In the genomic region with DNA sequence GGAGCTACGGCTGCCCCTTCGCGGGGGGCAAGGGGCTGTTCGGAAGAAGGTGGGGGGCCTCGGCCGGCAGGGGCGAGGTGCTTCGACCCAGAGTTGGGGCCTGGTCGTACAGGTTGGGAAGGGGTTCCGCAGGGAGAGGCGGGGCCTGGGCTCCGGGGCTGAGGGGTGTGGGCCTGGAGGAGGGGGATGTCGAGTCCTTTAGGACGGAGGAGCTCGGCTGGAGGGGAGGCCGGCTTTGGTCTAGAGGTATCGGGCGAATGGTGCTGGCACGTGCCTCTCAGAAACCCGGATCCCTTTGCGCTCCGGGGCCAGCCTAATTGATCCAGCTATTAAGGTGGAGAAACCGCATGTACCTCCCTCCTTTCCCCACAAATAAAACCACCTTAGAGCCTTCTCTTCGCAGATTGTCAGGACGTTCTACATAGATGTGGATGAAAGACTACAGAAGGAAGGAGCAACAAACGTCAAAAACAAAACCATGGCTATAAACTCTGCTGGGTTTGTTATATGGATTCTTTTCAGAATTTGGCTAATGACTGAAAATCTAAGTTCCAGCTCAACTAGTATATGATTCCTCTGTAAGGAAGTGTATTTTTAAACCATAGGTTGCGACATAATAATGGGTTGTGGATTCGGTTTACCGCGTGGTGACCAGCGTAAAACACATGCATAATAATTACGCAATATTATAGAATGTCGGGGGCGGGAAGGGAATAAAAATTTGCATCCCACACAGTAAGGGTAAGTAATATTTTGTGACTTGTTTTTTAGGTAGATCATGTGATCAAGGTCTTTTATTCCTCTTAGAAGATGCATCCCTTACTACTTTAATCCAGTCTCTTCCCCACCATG, we compare ENCODE assay signal across 8 cellular contexts. TPM values are rescaled to one million over a fixed set of nuclear protein-coding genes. Genes with fewer than 3 reads are reported as not detected.
DNase-seq lines count a peak whose midpoint lies in the region; ATAC-seq and TF ChIP-seq lines count a peak whose summit lies in the region.

No MANE protein-coding gene starts in this region.

- peak overlapping the region; percentile 89 for H3K56ac ChIP-seq in mesendoderm (ENCODE audit: low read length)

- H3K4me3 Mint-ChIP-seq in effector memory CD8-positive, alpha-beta T cell = peak overlapping the region; percentile 85

- no peak for TF ChIP-seq EP300 in upper lobe of left lung (IDR thresholded peaks at IDR 0.05)

- H2BK5ac ChIP-seq in mesendoderm (ENCODE audit: low read length) = no peak overlapping the region

- peak overlapping the region; percentile 58 to 66 for H3K27ac Mint-ChIP-seq in effector memory CD8-positive, alpha-beta T cell

- peaks cover 2% of the 10 kb centered on the region for H3K79me1 ChIP-seq in mesendoderm (ENCODE audit: low read length)

- H3K9me3 ChIP-seq in HUES48 (ENCODE audit: control insufficient read depth, insufficient read depth, low read length) (no peaks in the 10 kb centered on the region), SJCRH30 (replicated peaks) (no peaks in the 10 kb centered on the region), upper lobe of left lung (peaks cover 0 to 5% (median 0%) of the 10 kb centered on the region in 4 donors)

- H3K4me3 ChIP-seq in HUES48 (ENCODE audit: low read depth, low read length) (peak overlapping the region; percentile 68), SJCRH30 (peak overlapping the region; percentile 95), mesendoderm (ENCODE audit: low read length) (peak overlapping the region; percentile 40), upper lobe of left lung (peak overlapping the region; percentile 66 to 99 (median 84))

- WGBS in mesendoderm (ENCODE audit: extremely low coverage, insufficient coverage, low lambda C conversion rate) = no CpG with 5 or more reads among the region's 34 CpGs
- WGBS in upper lobe of left lung, 2 donors = 11 to 33% methylated on average over 15 to 34 of the region's 34 CpGs

- no peak overlapping the region for H2BK120ac ChIP-seq in mesendoderm (ENCODE audit: low read depth, low read length)

- ATAC-seq in GM21515 (IDR thresholded peaks at IDR 0.05; ENCODE audit: unreplicated experiment) (peak; percentile 22), upper lobe of left lung (ENCODE audit: low FRiP score in 2 of 2) (peak; percentile 71 to 76)
- ATAC-seq in effector memory CD8-positive, alpha-beta T cell (replicated peaks) = peak; percentile 15

- H3K4me1 Mint-ChIP-seq in effector memory CD8-positive, alpha-beta T cell (ENCODE audit: low read depth in 2 of 2) = peaks cover 12 to 36% of the 10 kb centered on the region in 2 donors

- H3K18ac ChIP-seq in mesendoderm (ENCODE audit: low read length) = peak overlapping the region; percentile 94

- peak overlapping the region; percentile 79 for H3K4ac ChIP-seq in mesendoderm (ENCODE audit: low read depth, low read length)

- TF ChIP-seq CTCF in upper lobe of left lung (IDR thresholded peaks at IDR 0.05) = no peak

- H3K27ac ChIP-seq in HUES48 (ENCODE audit: low read depth, low read length) (peak overlapping the region; percentile 38), SJCRH30 (no peak overlapping the region; the same call in 1 of the 2 replicates), mesendoderm (ENCODE audit: low read depth, low read length) (no peak overlapping the region), upper lobe of left lung (peak overlapping the region; percentile 90 to 98 (median 92))

- no peak overlapping the region for H3K23ac ChIP-seq in mesendoderm (ENCODE audit: low read length)

- peaks cover 4% of the 10 kb centered on the region; the same call in 1 of the 2 replicates for H3K27me3 ChIP-seq in HUES48 (ENCODE audit: control insufficient read depth, insufficient read depth, low read length)
- H3K27me3 ChIP-seq in SJCRH30 = no peaks in the 10 kb centered on the region
- H3K27me3 ChIP-seq in mesendoderm (ENCODE audit: insufficient read depth, low read length, poor library complexity) = no peaks in the 10 kb centered on the region
- H3K27me3 ChIP-seq in upper lobe of left lung = no peaks in the 10 kb centered on the region

- no peaks in the 10 kb centered on the region for H3K27me3 Mint-ChIP-seq in effector memory CD8-positive, alpha-beta T cell

- H3K36me3 Mint-ChIP-seq in effector memory CD8-positive, alpha-beta T cell (ENCODE audit: insufficient read depth) = peaks cover 14% of the 10 kb centered on the region

- no peak overlapping the region for H3K9ac ChIP-seq in HUES48 (ENCODE audit: low read depth, low read length)
- H3K9ac ChIP-seq in mesendoderm (ENCODE audit: low read length) = peak overlapping the region; percentile 77

- peak overlapping the region; percentile 97 for H2BK15ac ChIP-seq in mesendoderm (replicated peaks; ENCODE audit: low read depth)

- H3K36me3 ChIP-seq in HUES48 (ENCODE audit: control insufficient read depth, insufficient read depth, low read length) = no peaks in the 10 kb centered on the region
- H3K36me3 ChIP-seq in SJCRH30 = no peaks in the 10 kb centered on the region
- no peaks in the 10 kb centered on the region for H3K36me3 ChIP-seq in mesendoderm (ENCODE audit: control insufficient read depth, insufficient read depth, low read length)
- H3K36me3 ChIP-seq in upper lobe of left lung = no peaks in the 10 kb centered on the region

- H3K9me3 Mint-ChIP-seq in effector memory CD8-positive, alpha-beta T cell = no peaks in the 10 kb centered on the region

- DNase-seq in NCI-H1694 treated with DMSO at 0.1 percent for 48 hours (lab: John Stamatoyannopoulos, UW) (peak; percentile 8), NCI-H1694 (lab: John Stamatoyannopoulos, UW) (no peak), SJCRH30 (peak; percentile 85 to 86), mesendoderm (peak; percentile 86), upper lobe of left lung (peak in 1 of 2 donors; percentile 60)
- DNase-seq in effector memory CD8-positive, alpha-beta T cell = no peak

- H4K8ac ChIP-seq in mesendoderm (ENCODE audit: low read depth, low read length) = no peak overlapping the region

- H3K4me2 ChIP-seq in mesendoderm (ENCODE audit: low read length) = peak overlapping the region; percentile 83

- H4K5ac ChIP-seq in mesendoderm (ENCODE audit: low read length) = no peak overlapping the region

- peaks cover 2% of the 10 kb centered on the region for H3K79me2 ChIP-seq in mesendoderm (ENCODE audit: control insufficient read depth, insufficient read depth, low read length)

- H2AK5ac ChIP-seq in mesendoderm (ENCODE audit: low read length) = no peak overlapping the region

- no peak for TF ChIP-seq POLR2A in upper lobe of left lung (IDR thresholded peaks at IDR 0.05)

- H3K4me1 ChIP-seq in HUES48 (ENCODE audit: control insufficient read depth, insufficient read depth, low read length) (peaks cover 16% of the 10 kb centered on the region), SJCRH30 (peaks cover 16% of the 10 kb centered on the region; the same call in 1 of the 2 replicates), mesendoderm (ENCODE audit: control insufficient read depth, low read depth, low read length) (peaks cover 5% of the 10 kb centered on the region), upper lobe of left lung (peaks cover 11 to 21% (median 17%) of the 10 kb centered on the region in 4 donors)

RNA-seq across cellular contexts. Expression of a gene that starts 0.6 kb away (rescaled TPM):
- 42.0 and 43.2 TPM in 2 replicates for total RNA-seq in SJCRH30 (2014; rRNA removed; shearing (Covaris generic))
- 18.5 TPM for polyA plus RNA-seq in mesendoderm (2013, experiment 1 of 2)
- 20.2 TPM for polyA plus RNA-seq in mesendoderm (2013, experiment 2 of 2)
- 10 to 100 TPM; 17.8 to 58.1 (median 32.5) TPM for total RNA-seq in upper lobe of left lung

RNA-seq across cellular contexts. Expression of a gene that starts 6.0 kb away (rescaled TPM):
- total RNA-seq in SJCRH30 (2014; rRNA removed; shearing (Covaris generic)) = 18.4 and 20.5 TPM in 2 replicates
- polyA plus RNA-seq in mesendoderm (2013, experiment 1 of 2) = 1.8 TPM
- 1.7 TPM for polyA plus RNA-seq in mesendoderm (2013, experiment 2 of 2)
- total RNA-seq in upper lobe of left lung = 1 to 10 TPM; 4.2 to 9.1 (median 7.8) TPM

Comparison
In these comparisons a context has a peak if more than half of its experiments do, and no peak if none do; other contexts are left out.
1. DNase-seq: peak in NCI-H1694 treated with DMSO at 0.1 percent for 48 hours (single experiment), SJCRH30 (2 of 2) and mesendoderm (single experiment); none in NCI-H1694 (single experiment) and effector memory CD8-positive, alpha-beta T cell (0 of 3).
2. ATAC-seq: peak in every context shown above with its lines; median percentile 74 in upper lobe of left lung; 22 in GM21515; 15 in effector memory CD8-positive, alpha-beta T cell.
3. H3K27ac ChIP-seq: peak in HUES48 (single experiment) and upper lobe of left lung (4 of 4); none in SJCRH30 (single experiment) and mesendoderm (single experiment).
4. H3K4me3 ChIP-seq: peak in every context shown above with its lines; median percentile 95 in SJCRH30; 84 in upper lobe of left lung; 68 in HUES48; 40 in mesendoderm.